ENCODE assay signal across 18 cellular contexts in genomic region chr21:19461481-19462205, GRCh38.
DNase-seq lines count a peak whose midpoint lies in the region; TF ChIP-seq lines count a peak whose summit lies in the region.
"Had no signal": no experiment of that assay in that cellular context is flagged by ENCODE, and none has a peak within 500 bp of the region (broad histone marks: within the 10 kb centered on the region; RNA-seq: fewer than 3 reads in every experiment).

No MANE protein-coding gene starts in this region.

- dilution Hi-C loops in mammary epithelial cell (cut with HindIII; ENCODE audit: low sequenced_read_pairs) = no loop called here

- H3K9ac ChIP-seq in mammary epithelial cell (ENCODE audit: insufficient read depth, low read length) (no peak overlapping the region), mesendoderm (ENCODE audit: low read length) (no peak overlapping the region)

- H3K27ac ChIP-seq in mammary epithelial cell (ENCODE audit: insufficient read depth, low read depth, low read length) (no peak overlapping the region), mesendoderm (ENCODE audit: low read depth, low read length) (no peak overlapping the region), stomach (no peak overlapping the region)
- H3K27ac ChIP-seq: SJSA1 had no signal

- H2BK120ac ChIP-seq in mesendoderm (ENCODE audit: low read depth, low read length) = no peak overlapping the region

- H3K4ac ChIP-seq in mesendoderm (ENCODE audit: low read depth, low read length) = no peak overlapping the region

- H2AFZ ChIP-seq in mammary epithelial cell (ENCODE audit: low read depth, low read length) = no peak overlapping the region

- no peak overlapping the region for H4K8ac ChIP-seq in mesendoderm (ENCODE audit: low read depth, low read length)

- WGBS in mammary epithelial cell (ENCODE audit: low coverage, missing lambda C conversion rate) = 41% methylated on average over 8 of the region's 8 CpGs
- 100% methylated on average over 1 of the region's 8 CpGs for WGBS in mesendoderm (ENCODE audit: extremely low coverage, insufficient coverage, low lambda C conversion rate)
- 80 to 88% (median 84%) methylated on average over 8 of the region's 8 CpGs for WGBS in stomach, 5 donors

- H3K27me3 ChIP-seq in mammary epithelial cell (ENCODE audit: insufficient read depth, low read length) = no peaks in the 10 kb centered on the region
- no peaks in the 10 kb centered on the region for H3K27me3 ChIP-seq in mesendoderm (ENCODE audit: insufficient read depth, low read length, poor library complexity)
- H3K27me3 ChIP-seq in stomach = no peaks in the 10 kb centered on the region
- H3K27me3 ChIP-seq: SJSA1 had no signal

- no peak overlapping the region for H3K23ac ChIP-seq in mesendoderm (ENCODE audit: low read length)

- TF ChIP-seq POLR2A in stomach (IDR thresholded peaks at IDR 0.05) = no peak

- TF ChIP-seq CTCF in MCF 10A (IDR thresholded peaks at IDR 0.05; ENCODE audit: unreplicated experiment) (no peak), mammary epithelial cell (conservative IDR thresholded peaks at IDR 0.05 in 1 of 2, IDR thresholded peaks at IDR 0.05 in 1 of 2; ENCODE audit: extremely low read depth in 1 of 2, insufficient read depth in 1 of 2, low read depth in 1 of 2, low read length in 2 of 2) (no peak), chondrocyte (IDR thresholded peaks at IDR 0.05) (no peak), stomach (IDR thresholded peaks at IDR 0.05) (no peak)

- H3K36me3 ChIP-seq in mammary epithelial cell (ENCODE audit: insufficient read depth, low read length) (no peaks in the 10 kb centered on the region), mesendoderm (ENCODE audit: control insufficient read depth, insufficient read depth, low read length) (no peaks in the 10 kb centered on the region), stomach (no peaks in the 10 kb centered on the region)
- H3K36me3 ChIP-seq: SJSA1 had no signal

- H3K4me2 ChIP-seq in mammary epithelial cell (ENCODE audit: insufficient read depth, low read depth, low read length) = no peak overlapping the region
- H3K4me2 ChIP-seq in mesendoderm (ENCODE audit: low read length) = no peak overlapping the region

- no peaks in the 10 kb centered on the region for H3K4me1 ChIP-seq in mammary epithelial cell (ENCODE audit: insufficient read depth, low read length)
- H3K4me1 ChIP-seq in mesendoderm (ENCODE audit: control insufficient read depth, low read depth, low read length) = no peaks in the 10 kb centered on the region
- no peaks in the 10 kb centered on the region for H3K4me1 ChIP-seq in stomach
- H3K4me1 ChIP-seq: SJSA1 had no signal

- H3K4me3 Mint-ChIP-seq in MCF 10A (ENCODE audit: unreplicated experiment) = no peak overlapping the region
- no peak overlapping the region for H3K4me3 Mint-ChIP-seq in chondrocyte (ENCODE audit: unreplicated experiment)
- H3K4me3 Mint-ChIP-seq: CD8-positive, alpha-beta T cell; IgD-negative memory B cell had no signal

- H4K5ac ChIP-seq in mesendoderm (ENCODE audit: low read length) = no peak overlapping the region

- intact Hi-C loops in MCF 10A (cut with micrococcal nuclease) = no loop called here
- intact Hi-C loops in mammary epithelial cell (cut with micrococcal nuclease) = no loop called here
- intact Hi-C loops in stomach (cut with DNase I; ENCODE audit: low total_unique reads) = no loop called here
- intact Hi-C loops in cardiac septum (cut with DNase I) = no loop called here

- H4K20me1 ChIP-seq in mammary epithelial cell (ENCODE audit: insufficient read depth, low read length) = no peaks in the 10 kb centered on the region

- H3K4me1 Mint-ChIP-seq in MCF 10A (ENCODE audit: insufficient read depth, unreplicated experiment) (peaks cover 13% of the 10 kb centered on the region), chondrocyte (ENCODE audit: low read depth) (peaks cover 20% of the 10 kb centered on the region)

- CTCF ChIA-PET in MCF 10A (lab: Yijun Ruan, JAX) = no interaction called here
- CTCF ChIA-PET in mammary epithelial cell (lab: Charles Lee; ENCODE audit: low non-redundant PET) = no interaction called here

- POLR2A ChIA-PET in MCF 10A (lab: Yijun Ruan, JAX) = interaction anchor here (0.6 to 0.7 kb wide), 2 partner anchors 304 to 328 kb away, joined by 3 to 7 read pairs; no protein-coding TSS in a partner anchor

- H3K9me3 Mint-ChIP-seq in MCF 10A (ENCODE audit: unreplicated experiment) (peaks cover 14% of the 10 kb centered on the region), chondrocyte (ENCODE audit: low read depth) (peaks cover 4% of the 10 kb centered on the region)

- H3K36me3 Mint-ChIP-seq in MCF 10A (ENCODE audit: insufficient read depth, unreplicated experiment) (no peaks in the 10 kb centered on the region), chondrocyte (ENCODE audit: low read depth) (peaks cover 1% of the 10 kb centered on the region)
- H3K36me3 Mint-ChIP-seq: CD8-positive, alpha-beta T cell had no signal

- no peaks in the 10 kb centered on the region for H3K79me1 ChIP-seq in mesendoderm (ENCODE audit: low read length)

- no peak overlapping the region for H2BK5ac ChIP-seq in mesendoderm (ENCODE audit: low read length)

- no peaks in the 10 kb centered on the region for H3K79me2 ChIP-seq in mammary epithelial cell (ENCODE audit: insufficient read depth, low read length)
- no peaks in the 10 kb centered on the region for H3K79me2 ChIP-seq in mesendoderm (ENCODE audit: control insufficient read depth, insufficient read depth, low read length)

- BruUV-seq in MCF 10A (replicated peaks; lab: Mats Ljungman, UMichigan) = no TSS peak
- no TSS peak for BruUV-seq in mammary epithelial cell (replicated peaks; lab: Mats Ljungman, UMichigan)

- H2BK15ac ChIP-seq in mesendoderm (replicated peaks; ENCODE audit: low read depth) = no peak overlapping the region

- H3K27me3 Mint-ChIP-seq in MCF 10A (ENCODE audit: insufficient read depth, unreplicated experiment) = no peaks in the 10 kb centered on the region
- no peaks in the 10 kb centered on the region for H3K27me3 Mint-ChIP-seq in chondrocyte (ENCODE audit: low read depth)
- H3K27me3 Mint-ChIP-seq: IgD-negative memory B cell had no signal

- H3K4me3 ChIP-seq in mammary epithelial cell (replicated peaks in 1 of 3; ENCODE audit: insufficient read depth in 1 of 3, low read depth in 2 of 3, low read length in 3 of 3) = no peak overlapping the region
- H3K4me3 ChIP-seq in mesendoderm (ENCODE audit: low read length) = no peak overlapping the region
- H3K4me3 ChIP-seq in stomach = no peak overlapping the region
- H3K4me3 ChIP-seq: SJSA1 had no signal

- H2AK5ac ChIP-seq in mesendoderm (ENCODE audit: low read length) = no peak overlapping the region

- no peak for TF ChIP-seq EP300 in stomach (IDR thresholded peaks at IDR 0.05)

- in situ Hi-C loops in mammary epithelial cell (cut with MboI; ENCODE audit: low sequenced_read_pairs in 2 of 2) = no loop called here

- H3K27ac Mint-ChIP-seq in MCF 10A (ENCODE audit: low read depth, unreplicated experiment) (peak overlapping the region; percentile 87), chondrocyte (ENCODE audit: unreplicated experiment) (peak overlapping the region; percentile 81)
- H3K27ac Mint-ChIP-seq: CD8-positive, alpha-beta T cell; IgD-negative memory B cell had no signal

- H3K9me3 ChIP-seq in mammary epithelial cell (replicated peaks; ENCODE audit: insufficient read depth, low read length) (peaks cover 27% of the 10 kb centered on the region), stomach (no peaks in the 10 kb centered on the region)

- H3K18ac ChIP-seq in mesendoderm (ENCODE audit: low read length) = no peak overlapping the region

- DNase-seq in MCF 10A (ENCODE audit: unreplicated experiment) (no peak), mammary epithelial cell (no peak), chondrocyte (ENCODE audit: low spot score) (no peak), mesendoderm (peak; percentile 3), stomach (no peak), COLO829 (ENCODE audit: low spot score) (no peak), cardiac septum (ENCODE audit: low spot score) (no peak)
- DNase-seq: AML-193; C1 segment of cervical spinal cord; CD8-positive, alpha-beta T cell; Karpas-422; MM.1S; NCI-H1092; NCI-H1436; NCI-H1930; NCI-H2171 had no signal

- no peak overlapping the region for H3K56ac ChIP-seq in mesendoderm (ENCODE audit: low read length)
